ENCODE assay signal across 17 cellular contexts in genomic region chr6:127854009-127854408, GRCh38. TPM values are rescaled to one million over a fixed set of nuclear protein-coding genes. Genes with fewer than 3 reads are reported as not detected.
DNase-seq lines count a peak whose midpoint lies in the region; ATAC-seq and TF ChIP-seq lines count a peak whose summit lies in the region.
"Had no signal": no experiment of that assay in that cellular context is flagged by ENCODE, and none has a peak within 500 bp of the region (broad histone marks: within the 10 kb centered on the region; RNA-seq: fewer than 3 reads in every experiment).

No MANE protein-coding gene starts in this region.

- no peak for TF ChIP-seq POLR2A in esophagus muscularis mucosa (IDR thresholded peaks at IDR 0.05; ENCODE audit: low read depth)

- no peaks in the 10 kb centered on the region for H3K79me2 ChIP-seq in SK-N-SH (ENCODE audit: insufficient read depth)
- no peaks in the 10 kb centered on the region for H3K79me2 ChIP-seq in hepatocyte

- H2AFZ ChIP-seq in SK-N-SH (ENCODE audit: low read depth), result no peak overlapping the region
- H2AFZ ChIP-seq in hepatocyte, result no peak overlapping the region

- H3K27ac Mint-ChIP-seq in activated naive CD4-positive, alpha-beta T cell treated with anti-CD3 and anti-CD28 coated beads, Interleukin-2, amount 50 U/mL, for 72 hours, result peak overlapping the region in 1 of 2 donors; percentile 16
- H3K27ac Mint-ChIP-seq: brain had no signal

- H3K27me3 ChIP-seq in SK-N-SH (ENCODE audit: insufficient read depth) (no peaks in the 10 kb centered on the region), hepatocyte (no peaks in the 10 kb centered on the region), esophagus muscularis mucosa (no peaks in the 10 kb centered on the region)

- H3K4me3 ChIP-seq in SK-N-SH (ENCODE audit: low read depth in 2 of 2, low read length in 1 of 2) (no peak overlapping the region), hepatocyte (no peak overlapping the region), esophagus muscularis mucosa (no peak overlapping the region)

- intact Hi-C loops in esophagus muscularis mucosa (cut with DNase I), result no loop called here

- 0 out of 2 replicates have a peak, but pooled peaks have one; percentile 15 for TF ChIP-seq CTCF in SK-N-SH (IDR thresholded peaks at IDR 0.05)
- peak; percentile 12 for TF ChIP-seq CTCF in hepatocyte (IDR thresholded peaks at IDR 0.05; ENCODE audit: poor library complexity)
- TF ChIP-seq CTCF in esophagus muscularis mucosa (IDR thresholded peaks at IDR 0.05), result no peak

- ATAC-seq in SK-N-SH treated with all-trans-retinoic acid at 6 μM for 48 hours, result no peak
- ATAC-seq in activated naive CD4-positive, alpha-beta T cell treated with anti-CD3 and anti-CD28 coated beads, Interleukin-2, amount 50 U/mL, for 72 hours, result no peak
- ATAC-seq: stimulated activated naive CD8-positive, alpha-beta T cell treated with anti-CD3 and anti-CD28 coated beads, Interleukin-15, Interleukin-2, amounts not matched to agents 100 U/mL and 50 U/mL, for 24 hours had no signal

- no peaks in the 10 kb centered on the region for H4K20me1 ChIP-seq in SK-N-SH (ENCODE audit: insufficient read depth)
- no peaks in the 10 kb centered on the region for H4K20me1 ChIP-seq in hepatocyte (ENCODE audit: insufficient read depth, poor library complexity, severe bottlenecking)

- H3K27ac ChIP-seq in SK-N-SH (ENCODE audit: low read depth in 2 of 2, low read length in 1 of 2), result no peak overlapping the region
- H3K27ac ChIP-seq in hepatocyte, result no peak overlapping the region
- no peak overlapping the region for H3K27ac ChIP-seq in esophagus muscularis mucosa (replicated peaks in 1 of 4)
- H3K27ac ChIP-seq: VCaP had no signal

- H3K36me3 ChIP-seq in SK-N-SH (replicated peaks in 1 of 2; ENCODE audit: control insufficient read depth in 1 of 2, insufficient read depth in 2 of 2, low read length in 1 of 2) (no peaks in the 10 kb centered on the region), hepatocyte (replicated peaks; ENCODE audit: insufficient read depth, low read depth) (no peaks in the 10 kb centered on the region), esophagus muscularis mucosa (no peaks in the 10 kb centered on the region)

- 50% methylated on average over 1 of the region's 1 CpG for WGBS in SK-N-SH (ENCODE audit: low lambda C conversion rate)
- WGBS in hepatocyte (ENCODE audit: low lambda C conversion rate, missing lambda C conversion rate), result 90% methylated on average over 1 of the region's 1 CpG
- 88% methylated on average over 1 of the region's 1 CpG for WGBS in esophagus muscularis mucosa

- TF ChIP-seq EP300 in SK-N-SH (IDR thresholded peaks at IDR 0.05; ENCODE audit: borderline replicate concordance in 1 of 2, low read depth in 1 of 2, low read length in 1 of 2) (no peak), esophagus muscularis mucosa (IDR thresholded peaks at IDR 0.05) (no peak)

- H3K9me3 Mint-ChIP-seq in activated naive CD4-positive, alpha-beta T cell treated with anti-CD3 and anti-CD28 coated beads, Interleukin-2, amount 50 U/mL, for 72 hours, result peaks cover 0 to 7% of the 10 kb centered on the region in 2 donors

- peaks cover 7% of the 10 kb centered on the region for H3F3A ChIP-seq in SK-N-SH (replicated peaks; ENCODE audit: insufficient read depth)

- no peak for TF ChIP-seq RAD21 in SK-N-SH (IDR thresholded peaks at IDR 0.05; ENCODE audit: low read length)

- POLR2A ChIA-PET in SK-N-SH (lab: Yijun Ruan, JAX), result no interaction called here

- no peak overlapping the region for H3K9ac ChIP-seq in SK-N-SH

- CTCF ChIA-PET in SK-N-SH (lab: Yijun Ruan, JAX), result no interaction called here

- H3K9me3 ChIP-seq in SK-N-SH (no peaks in the 10 kb centered on the region), hepatocyte (ENCODE audit: low read depth) (no peaks in the 10 kb centered on the region), esophagus muscularis mucosa (no peaks in the 10 kb centered on the region)

- no peaks in the 10 kb centered on the region for H3K4me1 ChIP-seq in SK-N-SH (ENCODE audit: control insufficient read depth in 1 of 2, insufficient read depth in 2 of 2, low read depth in 1 of 2, low read length in 1 of 2)
- H3K4me1 ChIP-seq in hepatocyte (ENCODE audit: insufficient read depth), result no peaks in the 10 kb centered on the region
- H3K4me1 ChIP-seq in esophagus muscularis mucosa, result no peaks in the 10 kb centered on the region

- no peak for DNase-seq in SK-N-SH
- DNase-seq in NAMALWA (ENCODE audit: low spot score), result peak; percentile 26
- DNase-seq in amniotic epithelial cell (ENCODE audit: low read depth), result peak; percentile 5
- no peak for DNase-seq in hepatocyte (ENCODE audit: low spot score)
- no peak for DNase-seq in activated naive CD4-positive, alpha-beta T cell treated with anti-CD3 and anti-CD28 coated beads, Interleukin-2, amount 50 U/mL, for 72 hours (ENCODE audit: low spot score in 2 of 2)
- DNase-seq in esophagus muscularis mucosa (ENCODE audit: extremely low spot score), result no peak
- no peak for DNase-seq in retina
- DNase-seq: effector CD4-positive, alpha-beta T cell; KBM-7; NCI-H1694; NCI-H510A treated with DMSO at 0.1 percent for 48 hours; posterior cingulate gyrus; stimulated activated naive CD8-positive, alpha-beta T cell treated with anti-CD3 and anti-CD28 coated beads, Interleukin-15, Interleukin-2, amounts not matched to agents 100 U/mL and 50 U/mL, for 24 hours had no signal

- peaks cover 16 to 31% of the 10 kb centered on the region in 2 donors for H3K36me3 Mint-ChIP-seq in activated naive CD4-positive, alpha-beta T cell treated with anti-CD3 and anti-CD28 coated beads, Interleukin-2, amount 50 U/mL, for 72 hours
- H3K36me3 Mint-ChIP-seq: brain had no signal

- H3K4me2 ChIP-seq in SK-N-SH (no peak overlapping the region), hepatocyte (no peak overlapping the region)

- H3K9me2 ChIP-seq in SK-N-SH (no peaks in the 10 kb centered on the region), hepatocyte (replicated peaks; ENCODE audit: insufficient read depth) (no peaks in the 10 kb centered on the region)

TF ChIP-seq in SK-N-SH, 30 proteins besides CTCF, POLR2A, EP300 and RAD21 (continues in another document):
- TF ChIP-seq USF1 (IDR thresholded peaks at IDR 0.05; ENCODE audit: borderline replicate concordance, low read depth), result no peak
- no peak for TF ChIP-seq TEAD4 (IDR thresholded peaks at IDR 0.05; ENCODE audit: borderline replicate concordance, insufficient read depth)
- no peak for TF ChIP-seq MXI1 (IDR thresholded peaks at IDR 0.05; ENCODE audit: low read depth, low read length)
- TF ChIP-seq FOXJ3 (CRISPR knock-in tag; IDR thresholded peaks at IDR 0.05), result no peak
- TF ChIP-seq MEF2A (IDR thresholded peaks at IDR 0.05; ENCODE audit: borderline replicate concordance, low read depth), result no peak
- TF ChIP-seq CHD2 (IDR thresholded peaks at IDR 0.05; ENCODE audit: low read length, partially characterized antibody), result no peak
- no peak for TF ChIP-seq POLR2AphosphoS5 (IDR thresholded peaks at IDR 0.05; ENCODE audit: low read depth, low read length)
- TF ChIP-seq RXRA (IDR thresholded peaks at IDR 0.05; ENCODE audit: borderline replicate concordance, low read depth), result no peak

TF ChIP-seq in SK-N-SH treated with all-trans-retinoic acid at 6 μM for 48 hours, 23 proteins besides CTCF, POLR2A, EP300 and RAD21:
- no peak for TF ChIP-seq ZNF70 (CRISPR knock-in tag; IDR thresholded peaks at IDR 0.05)
- TF ChIP-seq ZFP3 (CRISPR knock-in tag; IDR thresholded peaks at IDR 0.05), result no peak
- TF ChIP-seq ZNF565 (CRISPR knock-in tag; conservative IDR thresholded peaks at IDR 0.05; ENCODE audit: low read depth), result no peak
- TF ChIP-seq PPARA (CRISPR knock-in tag; IDR thresholded peaks at IDR 0.05; ENCODE audit: borderline replicate concordance), result no peak
- no peak for TF ChIP-seq ESRRG (CRISPR knock-in tag; IDR thresholded peaks at IDR 0.05)
- no peak for TF ChIP-seq GLIS3 (CRISPR knock-in tag; IDR thresholded peaks at IDR 0.05)

RNA-seq across cellular contexts. Expression of gene THEMIS, which starts 46.8 kb away (rescaled TPM):
- polyA plus RNA-seq in SK-N-SH (2012; rRNA removed) (not detected in 2 replicates), hepatocyte (not detected in 2 replicates)
- polyA plus RNA-seq in SK-N-SH (2012; cell fraction: cytosol; rRNA removed), result not detected in 2 replicates
- not detected in 2 replicates for polyA plus RNA-seq in SK-N-SH (2012; cell fraction: nucleus; rRNA removed)
- total RNA-seq in hepatocyte (not detected in 2 replicates), esophagus muscularis mucosa (under 1 TPM; 0.23 to 0.99 (median 0.61) TPM)
- total RNA-seq in activated naive CD4-positive, alpha-beta T cell treated with anti-CD3 and anti-CD28 coated beads, Interleukin-2, amount 50 U/mL, for 72 hours, result 10 to 100 TPM; 11.0 to 50.8 TPM
- total RNA-seq: A172 had no signal

Comparison
In these comparisons a context has a peak if more than half of its experiments do, and no peak if none do; other contexts are left out.
1. DNase-seq: peak in NAMALWA (single experiment) and amniotic epithelial cell (single experiment); none in SK-N-SH (single experiment), hepatocyte (single experiment), activated naive CD4-positive, alpha-beta T cell treated with anti-CD3 and anti-CD28 coated beads, Interleukin-2, amount 50 U/mL, for 72 hours (0 of 2), esophagus muscularis mucosa (single experiment) and retina (single experiment).
2. CTCF ChIP-seq: peak in SK-N-SH (single experiment) and hepatocyte (single experiment); none in esophagus muscularis mucosa (0 of 3).
3. RNA of gene THEMIS, which starts 46.8 kb away (total RNA-seq): 11.0 to 50.8 TPM in activated naive CD4-positive, alpha-beta T cell treated with anti-CD3 and anti-CD28 coated beads, Interleukin-2, amount 50 U/mL, for 72 hours; 0.23 to 0.99 TPM in esophagus muscularis mucosa and not detected in hepatocyte; every median in the first group is over 4 times any median in the second.